1 cellular context compared by ENCODE assay signal in genomic region chr9:33816327-33817252, GRCh38.
TF ChIP-seq lines count a peak whose summit lies in the region.

TSS of gene UBE2R2 (plus strand) at chr9:33817160. CDS start at chr9:33817758, 598 bp downstream.

TF ChIP-seq in K562, 482 proteins besides CTCF, POLR2A, EP300 and RAD21 (continued from another document):
- TF ChIP-seq HMGN3 (IDR thresholded peaks at IDR 0.05; ENCODE audit: borderline replicate concordance, extremely low read depth, insufficient read length, low read depth, low read length), result peak; percentile 41
- TF ChIP-seq RB1 (IDR thresholded peaks at IDR 0.05; ENCODE audit: low read depth), result peak; percentile 69
- TF ChIP-seq HNRNPH1 (optimal IDR thresholded peaks at IDR 0.05; ENCODE audit: low read depth, low read length), result no peak
- TF ChIP-seq NFATC3 (IDR thresholded peaks at IDR 0.05), result no peak
- TF ChIP-seq POLR2G (IDR thresholded peaks at IDR 0.05; ENCODE audit: low read depth, low read length), result peak; percentile 88
- TF ChIP-seq ZC3H4 (CRISPR knock-in tag; IDR thresholded peaks at IDR 0.05; ENCODE audit: borderline replicate concordance), result peak; percentile 40; the same call in 1 of the 2 replicates
- TF ChIP-seq HDAC2 (IDR thresholded peaks at IDR 0.05), result peak; percentile 67; the same call in 1 of the 2 replicates
- no peak for TF ChIP-seq FOXA1 (IDR thresholded peaks at IDR 0.05; ENCODE audit: borderline replicate concordance)
- TF ChIP-seq ZNF253 (CRISPR knock-in tag; conservative IDR thresholded peaks at IDR 0.05), result no peak
- TF ChIP-seq MAX (CRISPR knock-in tag; IDR thresholded peaks at IDR 0.05), result peak; percentile 52
